ENCODE assay signal across 26 cellular contexts in genomic region chr16:1918890-1919679, GRCh38. TPM values are rescaled to one million over a fixed set of nuclear protein-coding genes. Genes with fewer than 3 reads are reported as not detected.
DNase-seq lines count a peak whose midpoint lies in the region; ATAC-seq, FAIRE-seq and TF ChIP-seq lines count a peak whose summit lies in the region.
"Had no signal": no experiment of that assay in that cellular context is flagged by ENCODE, and none has a peak within 500 bp of the region (broad histone marks: within the 10 kb centered on the region; RNA-seq: fewer than 3 reads in every experiment).

No MANE protein-coding gene starts in this region.

- TF ChIP-seq CTCF in GM23338 (conservative IDR thresholded peaks at IDR 0.05; ENCODE audit: low read depth in 2 of 2): 0 out of 4 replicates have a peak, but pooled peaks of 1 of the 2 experiments have one; percentile 14
- TF ChIP-seq CTCF in Panc1 (IDR thresholded peaks at IDR 0.05): no peak
- no peak for TF ChIP-seq CTCF in esophagus squamous epithelium (IDR thresholded peaks at IDR 0.05)
- no peak for TF ChIP-seq CTCF in neural progenitor cell (IDR thresholded peaks at IDR 0.05)

- H3K4me3 Mint-ChIP-seq in GM23338 (peak overlapping the region; percentile 50), neural progenitor cell (peak overlapping the region; percentile 59)
- H3K4me3 Mint-ChIP-seq: activated CD4-positive, alpha-beta T cell treated with anti-CD3 and anti-CD28 coated beads, Interleukin-2, amount 10 ng/mL, durations not matched to agents 24 days and 14 days; activated naive CD8-positive, alpha-beta T cell treated with anti-CD3 and anti-CD28 coated beads, Interleukin-2, amount 10 ng/mL, durations not matched to agents 7 days and 5 days; activated T-helper 17 cell treated with anti-CD3 and anti-CD28 coated beads, Interleukin-2, amount 50 U/mL, for 72 hours; CD8-positive, alpha-beta memory T cell; HFFc6; stimulated activated naive CD8-positive, alpha-beta T cell treated with anti-CD3 and anti-CD28 coated beads, Interleukin-15, amount 100 ng/mL, for 72 hours; type B pancreatic cell had no signal

- H3K9me3 Mint-ChIP-seq in GM23338 (no peaks in the 10 kb centered on the region), neural progenitor cell (no peaks in the 10 kb centered on the region)
- H3K9me3 Mint-ChIP-seq: activated CD4-positive, alpha-beta T cell treated with anti-CD3 and anti-CD28 coated beads, Interleukin-2, amount 10 ng/mL, durations not matched to agents 24 days and 14 days; activated naive CD8-positive, alpha-beta T cell treated with anti-CD3 and anti-CD28 coated beads, Interleukin-2, amount 10 ng/mL, durations not matched to agents 7 days and 5 days; activated T-helper 17 cell treated with anti-CD3 and anti-CD28 coated beads, Interleukin-2, amount 50 U/mL, for 72 hours; CD8-positive, alpha-beta memory T cell; HFFc6; stimulated activated naive CD8-positive, alpha-beta T cell treated with anti-CD3 and anti-CD28 coated beads, Interleukin-15, amount 100 ng/mL, for 72 hours; type B pancreatic cell had no signal

- TF ChIP-seq POLR2A in esophagus squamous epithelium (IDR thresholded peaks at IDR 0.05): no peak

- BruUV-seq in Panc1 (replicated peaks; lab: Mats Ljungman, UMichigan): no TSS peak

- H3K4me1 ChIP-seq in GM23338 (ENCODE audit: insufficient read depth): peaks cover 32% of the 10 kb centered on the region
- peaks cover 26% of the 10 kb centered on the region for H3K4me1 ChIP-seq in Panc1 (ENCODE audit: control insufficient read depth, insufficient read depth, low read length)
- peaks cover 36 to 77% (median 38%) of the 10 kb centered on the region in 3 donors for H3K4me1 ChIP-seq in esophagus squamous epithelium
- peaks cover 47% of the 10 kb centered on the region for H3K4me1 ChIP-seq in neural progenitor cell

- H3F3A ChIP-seq in GM23338 (replicated peaks; ENCODE audit: low read depth) (0 out of 2 replicates have a peak, but pooled peaks cover 6% of the 10 kb centered on the region), neural progenitor cell (ENCODE audit: low read depth) (peaks cover 31% of the 10 kb centered on the region)

- H3K36me3 Mint-ChIP-seq in GM23338 (ENCODE audit: low read depth): no peaks in the 10 kb centered on the region; the same call in 2 of the 3 replicates
- no peaks in the 10 kb centered on the region for H3K36me3 Mint-ChIP-seq in neural progenitor cell
- H3K36me3 Mint-ChIP-seq: activated naive CD8-positive, alpha-beta T cell treated with anti-CD3 and anti-CD28 coated beads, Interleukin-2, amount 10 ng/mL, durations not matched to agents 7 days and 5 days; type B pancreatic cell had no signal

- ATAC-seq in GM23338 (peak; percentile 8), Panc1 (peak; percentile 41), HG02981 (IDR thresholded peaks at IDR 0.05; ENCODE audit: unreplicated experiment) (no peak)
- ATAC-seq: activated T-helper 17 cell treated with anti-CD3 and anti-CD28 coated beads, Interleukin-2, amount 50 U/mL, for 72 hours; stimulated activated naive CD8-positive, alpha-beta T cell treated with anti-CD3 and anti-CD28 coated beads, Interleukin-15, amount 100 ng/mL, for 72 hours had no signal

- CTCF ChIA-PET in Panc1 (lab: Charles Lee): no interaction called here

- peak overlapping the region; percentile 55 for H3K4me3 ChIP-seq in GM23338
- H3K4me3 ChIP-seq in Panc1 (ENCODE audit: low read depth in 2 of 2, low read length in 2 of 2): peak overlapping the region; percentile 16 to 22; a peak in 3 of 4 replicates
- H3K4me3 ChIP-seq in esophagus squamous epithelium: peak overlapping the region in 3 of 4 donors; percentile 49 to 55 (median 55)
- H3K4me3 ChIP-seq in neural progenitor cell: peak overlapping the region; percentile 45
- H3K4me3 ChIP-seq: colonic mucosa, MG63 had no signal

- no peaks in the 10 kb centered on the region for H3K9me3 ChIP-seq in Panc1 (ENCODE audit: control insufficient read depth, insufficient read depth, low read depth, low read length)
- no peaks in the 10 kb centered on the region for H3K9me3 ChIP-seq in esophagus squamous epithelium
- H3K9me3 ChIP-seq in neural progenitor cell (ENCODE audit: low read depth): no peaks in the 10 kb centered on the region
- H3K9me3 ChIP-seq: colonic mucosa, MG63 had no signal

- H3K4me2 ChIP-seq in GM23338 (peak overlapping the region; percentile 82), neural progenitor cell (peak overlapping the region; percentile 83)

- POLR2A ChIA-PET in Panc1 (lab: Charles Lee): no interaction called here

- H3K36me3 ChIP-seq in GM23338 (ENCODE audit: insufficient read depth): no peaks in the 10 kb centered on the region
- H3K36me3 ChIP-seq in Panc1 (ENCODE audit: control insufficient read depth, insufficient read depth, low read length): no peaks in the 10 kb centered on the region
- H3K36me3 ChIP-seq in esophagus squamous epithelium: no peaks in the 10 kb centered on the region
- H3K36me3 ChIP-seq in neural progenitor cell: no peaks in the 10 kb centered on the region
- H3K36me3 ChIP-seq: colonic mucosa, MG63 had no signal

- H3K27ac Mint-ChIP-seq in GM23338 (no peak overlapping the region), neural progenitor cell (no peak overlapping the region)
- H3K27ac Mint-ChIP-seq: activated CD4-positive, alpha-beta T cell treated with anti-CD3 and anti-CD28 coated beads, Interleukin-2, amount 10 ng/mL, durations not matched to agents 24 days and 14 days; activated naive CD8-positive, alpha-beta T cell treated with anti-CD3 and anti-CD28 coated beads, Interleukin-2, amount 10 ng/mL, durations not matched to agents 7 days and 5 days; activated T-helper 17 cell treated with anti-CD3 and anti-CD28 coated beads, Interleukin-2, amount 50 U/mL, for 72 hours; CD8-positive, alpha-beta memory T cell; HFFc6; IgD-negative memory B cell; stimulated activated naive CD8-positive, alpha-beta T cell treated with anti-CD3 and anti-CD28 coated beads, Interleukin-15, amount 100 ng/mL, for 72 hours; type B pancreatic cell had no signal

- in situ Hi-C loops in Panc1 (cut with HindIII; ENCODE audit: low pct_unique_long_range_greater_than_20kb, low sequenced_read_pairs): no loop called here

- H3K9me2 ChIP-seq in GM23338 (ENCODE audit: insufficient read depth): no peaks in the 10 kb centered on the region

- WGBS in esophagus squamous epithelium, 2 donors: 12 to 38% methylated on average over 5 to 7 of the region's 27 CpGs

- no peak overlapping the region for H3K9ac ChIP-seq in neural progenitor cell

- DNase-seq in GM23338 (ENCODE audit: low spot score) (peak; percentile 39), Panc1 (ENCODE audit: low read depth, low spot score) (no peak), esophagus squamous epithelium (lab: John Stamatoyannopoulos, UW) (no peak), neural progenitor cell (ENCODE audit: low spot score) (peak; percentile 51), NCI-H1694 (lab: John Stamatoyannopoulos, UW) (no peak), frontal cortex (ENCODE audit: low spot score in 2 of 2) (no peak)
- DNase-seq: activated CD4-positive, alpha-beta T cell treated with anti-CD3 and anti-CD28 coated beads, Interleukin-2, amount 10 ng/mL, durations not matched to agents 24 days and 14 days; activated naive CD8-positive, alpha-beta T cell treated with anti-CD3 and anti-CD28 coated beads, Interleukin-2, amount 10 ng/mL, durations not matched to agents 7 days and 5 days; CD8-positive, alpha-beta memory T cell; colonic mucosa; foreskin fibroblast; HFFc6; MG63; NCI-H1436 treated with DMSO at 0.1 percent for 48 hours; NCI-H2171 treated with DMSO at 0.1 percent for 48 hours; retina; Right ventricle myocardium superior; stimulated activated CD4-positive, alpha-beta T cell treated with anti-CD3 and anti-CD28 coated beads, Interleukin-4, amount 100 ng/mL, for 4 hours; stimulated activated naive CD8-positive, alpha-beta T cell treated with anti-CD3 and anti-CD28 coated beads, Interleukin-15, amount 100 ng/mL, for 72 hours had no signal

- no peak for FAIRE-seq in frontal cortex (lab: Jason Lieb, UNC)

- H3K79me2 ChIP-seq in GM23338 (replicated peaks; ENCODE audit: insufficient read depth): no peaks in the 10 kb centered on the region
- no peaks in the 10 kb centered on the region for H3K79me2 ChIP-seq in neural progenitor cell (ENCODE audit: low read depth)

- peaks cover 84% of the 10 kb centered on the region for H3K27me3 ChIP-seq in GM23338 (ENCODE audit: insufficient read depth)
- H3K27me3 ChIP-seq in Panc1 (ENCODE audit: control insufficient read depth, insufficient read depth, low read length): peaks cover 2% of the 10 kb centered on the region; the same call in 1 of the 2 replicates
- peaks cover 11 to 100% (median 17%) of the 10 kb centered on the region in 4 donors for H3K27me3 ChIP-seq in esophagus squamous epithelium
- peaks cover 87% of the 10 kb centered on the region for H3K27me3 ChIP-seq in neural progenitor cell

- H3K4me1 Mint-ChIP-seq in GM23338 (peaks cover 31% of the 10 kb centered on the region), neural progenitor cell (peaks cover 20% of the 10 kb centered on the region)
- H3K4me1 Mint-ChIP-seq: activated T-helper 17 cell treated with anti-CD3 and anti-CD28 coated beads, Interleukin-2, amount 50 U/mL, for 72 hours; CD8-positive, alpha-beta memory T cell had no signal

- H2AFZ ChIP-seq in GM23338 (peak overlapping the region; percentile 69; the same call in 1 of the 2 replicates), neural progenitor cell (replicated peaks) (no peak overlapping the region)

- H3K27me3 Mint-ChIP-seq in GM23338 (ENCODE audit: insufficient read depth, low read depth, poor library complexity) (peaks cover 86% of the 10 kb centered on the region), neural progenitor cell (ENCODE audit: insufficient read depth, low read depth) (peaks cover 59% of the 10 kb centered on the region)

- H4K20me1 ChIP-seq in GM23338 (replicated peaks; ENCODE audit: insufficient read depth): no peaks in the 10 kb centered on the region
- H4K20me1 ChIP-seq in neural progenitor cell (ENCODE audit: low read depth): peaks cover 25% of the 10 kb centered on the region

- H3K27ac ChIP-seq in GM23338 (ENCODE audit: low read depth): no peak overlapping the region
- H3K27ac ChIP-seq in Panc1 (ENCODE audit: low read length): no peak overlapping the region
- no peak overlapping the region for H3K27ac ChIP-seq in esophagus squamous epithelium
- no peak overlapping the region for H3K27ac ChIP-seq in neural progenitor cell
- H3K27ac ChIP-seq: colonic mucosa had no signal

- intact Hi-C loops in Panc1 (cut with micrococcal nuclease; ENCODE audit: unreplicated experiment) (no loop called here), esophagus squamous epithelium (cut with DNase I) (no loop called here)

RNA-seq across cellular contexts. Expression of gene HS3ST6, which starts 0.9 kb away (rescaled TPM):
- not detected in 2 replicates for total RNA-seq in GM23338 (2014; rRNA removed; shearing (Covaris generic))
- 0.17 and 0.21 TPM in 2 replicates for polyA plus RNA-seq in GM23338 (2016; fragmentation: Nextera tagmentation; extraction: Ambion mirVana)
- total RNA-seq in Panc1 (2021; ENCODE audit: unreplicated experiment) (3.3 TPM), esophagus squamous epithelium (1 to 10 TPM; 1.6 to 9.9 (median 6.3) TPM), neural progenitor cell (ENCODE audit: low replicate concordance) (1.1 TPM in 1 of 2 replicates, not detected in the other), frontal cortex (not detected)
- polyA plus RNA-seq in Panc1 (2012; ENCODE audit: insufficient read length): 2.3 TPM
- total RNA-seq: activated CD4-positive, alpha-beta T cell treated with anti-CD3 and anti-CD28 coated beads, Interleukin-2, amount 10 ng/mL, durations not matched to agents 24 days and 14 days; activated naive CD8-positive, alpha-beta T cell treated with anti-CD3 and anti-CD28 coated beads, Interleukin-2, amount 10 ng/mL, durations not matched to agents 7 days and 5 days; activated T-helper 17 cell treated with anti-CD3 and anti-CD28 coated beads, Interleukin-2, amount 50 U/mL, for 72 hours; CD8-positive, alpha-beta memory T cell; HFFc6; liver; mucosa of gallbladder; Right ventricle myocardium superior; T-helper 1 cell treated with Interleukin-12 subunit alpha and Interleukin-12 subunit beta and Interleukin-4 antibody, amounts not matched to agents 30 ng/mL and 1 ng/mL, for 36 hours had no signal
- polyA plus RNA-seq: CD8-positive, alpha-beta memory T cell; IgD-negative memory B cell; liver had no signal

RNA-seq across cellular contexts. Expression of gene MSRB1, which starts 23.9 kb away (rescaled TPM):
- 23.9 and 31.3 TPM in 2 replicates for total RNA-seq in GM23338 (2014; rRNA removed; shearing (Covaris generic))
- polyA plus RNA-seq in GM23338 (2016; fragmentation: Nextera tagmentation; extraction: Ambion mirVana): 29.6 and 30.4 TPM in 2 replicates
- total RNA-seq in Panc1 (2021; ENCODE audit: unreplicated experiment): 25.3 TPM
- 44.3 TPM for polyA plus RNA-seq in Panc1 (2012; ENCODE audit: insufficient read length)
- 10 to 100 TPM; 20.1 to 36.4 (median 21.0) TPM for total RNA-seq in esophagus squamous epithelium
- 19.4 and 26.9 TPM in 2 replicates for total RNA-seq in neural progenitor cell (ENCODE audit: low replicate concordance)
- total RNA-seq in frontal cortex: 4.1 TPM

RNA-seq across cellular contexts. Expression of gene RPL3L, which starts 35.4 kb away (rescaled TPM):
- total RNA-seq in GM23338 (2014; rRNA removed; shearing (Covaris generic)): 0.31 and 0.59 TPM in 2 replicates
- 0.68 and 1.1 TPM in 2 replicates for polyA plus RNA-seq in GM23338 (2016; fragmentation: Nextera tagmentation; extraction: Ambion mirVana)
- total RNA-seq in Panc1 (2021; ENCODE audit: unreplicated experiment): 0.26 TPM
- polyA plus RNA-seq in Panc1 (2012; ENCODE audit: insufficient read length): not detected
- not detected for total RNA-seq in esophagus squamous epithelium
- total RNA-seq in neural progenitor cell (ENCODE audit: low replicate concordance): not detected in 2 replicates
- not detected for total RNA-seq in frontal cortex
- total RNA-seq: activated naive CD8-positive, alpha-beta T cell treated with anti-CD3 and anti-CD28 coated beads, Interleukin-2, amount 10 ng/mL, durations not matched to agents 7 days and 5 days; colonic mucosa; HFFc6; liver; mucosa of gallbladder; T-helper 1 cell treated with Interleukin-12 subunit alpha and Interleukin-12 subunit beta and Interleukin-4 antibody, amounts not matched to agents 30 ng/mL and 1 ng/mL, for 36 hours had no signal
- polyA plus RNA-seq: CD8-positive, alpha-beta memory T cell; IgD-negative memory B cell had no signal

RNA-seq across cellular contexts. Expression of gene NDUFB10, which starts 40.3 kb away (rescaled TPM):
- total RNA-seq in GM23338 (2014; rRNA removed; shearing (Covaris generic)): 244 and 280 TPM in 2 replicates
- 495 and 527 TPM in 2 replicates for polyA plus RNA-seq in GM23338 (2016; fragmentation: Nextera tagmentation; extraction: Ambion mirVana)
- total RNA-seq in Panc1 (2021; ENCODE audit: unreplicated experiment): 287 TPM
- 493 TPM for polyA plus RNA-seq in Panc1 (2012; ENCODE audit: insufficient read length)
- 100 to 1,000 TPM; 172 to 215 (median 189) TPM for total RNA-seq in esophagus squamous epithelium
- 155 and 160 TPM in 2 replicates for total RNA-seq in neural progenitor cell (ENCODE audit: low replicate concordance)
- 76.6 TPM for total RNA-seq in frontal cortex

RNA-seq across cellular contexts. Expression of gene RPS2, which starts 45.5 kb away (rescaled TPM):
- 3,232 and 3,786 TPM in 2 replicates for total RNA-seq in GM23338 (2014; rRNA removed; shearing (Covaris generic))
- polyA plus RNA-seq in GM23338 (2016; fragmentation: Nextera tagmentation; extraction: Ambion mirVana): 3,992 and 4,335 TPM in 2 replicates
- total RNA-seq in Panc1 (2021; ENCODE audit: unreplicated experiment) (2,794 TPM), esophagus squamous epithelium (1,000 to 10,000 TPM; 1,980 to 2,837 (median 2,292) TPM), neural progenitor cell (ENCODE audit: low replicate concordance) (3,079 and 5,348 TPM in 2 replicates), frontal cortex (1,930 TPM)
- polyA plus RNA-seq in Panc1 (2012; ENCODE audit: insufficient read length): 3,901 TPM

Comparison
In these comparisons a context has a peak if more than half of its experiments do, and no peak if none do; other contexts are left out.
1. DNase-seq: peak in GM23338 (single experiment) and neural progenitor cell (single experiment); none in Panc1 (single experiment), esophagus squamous epithelium (single experiment), NCI-H1694 (single experiment) and frontal cortex (0 of 2).
2. Peak in every context shown above with its lines, with median percentiles within 50 percentile points of each other: H3K4me3 ChIP-seq.